In the genomic region with DNA sequence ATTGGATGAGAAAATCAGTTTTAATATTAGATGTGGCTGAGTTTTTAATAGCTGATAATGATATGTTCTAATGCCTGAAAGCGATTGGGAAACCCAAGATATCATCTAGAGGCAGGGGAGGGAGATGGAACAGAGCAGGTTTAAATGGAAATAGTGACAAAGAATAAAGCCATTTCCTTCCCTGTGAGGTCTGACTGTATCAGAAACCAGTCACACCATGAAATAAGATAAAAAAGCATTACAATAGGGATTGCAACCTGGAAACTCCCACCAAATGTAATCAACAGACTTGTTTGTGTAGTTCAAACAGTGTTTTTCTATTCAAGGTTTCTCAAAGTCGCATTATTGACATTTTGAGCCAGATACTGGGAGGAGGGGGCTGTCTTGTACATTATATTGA, we compare ENCODE assay signal across 18 cellular contexts.
A peak's percentile ranks its signal among the peaks of the same experiment; 100 is the strongest.
DNase-seq lines count a peak whose midpoint lies in the region; ATAC-seq and TF ChIP-seq lines count a peak whose summit lies in the region.
"Had no signal": no experiment of that assay in that cellular context is flagged by ENCODE, and none has a peak within 500 bp of the region (broad histone marks: within the 10 kb centered on the region; RNA-seq: fewer than 3 reads in every experiment).

No MANE protein-coding gene starts in this region.

- H3K9me3 Mint-ChIP-seq in activated CD4-positive, alpha-beta T cell treated with anti-CD3 and anti-CD28 coated beads for 36 hours (ENCODE audit: low read depth): peaks cover 6% of the 10 kb centered on the region
- H3K9me3 Mint-ChIP-seq in stimulated activated naive CD8-positive, alpha-beta T cell treated with anti-CD3 and anti-CD28 coated beads, Interleukin-15, amount 100 ng/mL, for 72 hours: peaks cover 6 to 7% of the 10 kb centered on the region in 2 donors
- H3K9me3 Mint-ChIP-seq: CD8-positive, alpha-beta T cell had no signal

- peaks cover 6% of the 10 kb centered on the region for H3K4me1 Mint-ChIP-seq in activated CD4-positive, alpha-beta T cell treated with anti-CD3 and anti-CD28 coated beads for 36 hours
- peaks cover 7% of the 10 kb centered on the region for H3K4me1 Mint-ChIP-seq in stimulated activated naive CD8-positive, alpha-beta T cell treated with anti-CD3 and anti-CD28 coated beads, Interleukin-15, amount 100 ng/mL, for 72 hours
- H3K4me1 Mint-ChIP-seq: B cell; CD4-positive, CD25-positive, alpha-beta regulatory T cell had no signal

- H3K4me3 Mint-ChIP-seq in activated CD4-positive, alpha-beta T cell treated with anti-CD3 and anti-CD28 coated beads for 36 hours: no peak overlapping the region
- no peak overlapping the region for H3K4me3 Mint-ChIP-seq in stimulated activated naive CD8-positive, alpha-beta T cell treated with anti-CD3 and anti-CD28 coated beads, Interleukin-15, amount 100 ng/mL, for 72 hours
- H3K4me3 Mint-ChIP-seq: B cell; CD4-positive, CD25-positive, alpha-beta regulatory T cell; CD8-positive, alpha-beta T cell had no signal

- peaks cover 0 to 23% of the 10 kb centered on the region in 2 experiments for H3K4me1 ChIP-seq in neutrophil (ENCODE audit: control insufficient read depth in 1 of 2, insufficient read depth in 1 of 2, low read depth in 1 of 2, low read length in 1 of 2)
- H3K4me1 ChIP-seq: BLaER1, Caco-2 had no signal

- H3K4me3 ChIP-seq in neutrophil (ENCODE audit: low read depth in 1 of 2, low read length in 1 of 2): no peak overlapping the region
- H3K4me3 ChIP-seq: BLaER1, GM23248 had no signal

- H3K27me3 Mint-ChIP-seq in activated CD4-positive, alpha-beta T cell treated with anti-CD3 and anti-CD28 coated beads for 36 hours: peaks cover 7% of the 10 kb centered on the region
- peaks cover 9% of the 10 kb centered on the region for H3K27me3 Mint-ChIP-seq in stimulated activated naive CD8-positive, alpha-beta T cell treated with anti-CD3 and anti-CD28 coated beads, Interleukin-15, amount 100 ng/mL, for 72 hours

- TF ChIP-seq CTCF in neutrophil (IDR thresholded peaks at IDR 0.05): no peak

- POLR2A ChIA-PET in activated CD4-positive, alpha-beta T cell treated with anti-CD3 and anti-CD28 coated beads for 36 hours (lab: Charles Lee): no interaction called here

- intact Hi-C loops in activated CD4-positive, alpha-beta T cell treated with anti-CD3 and anti-CD28 coated beads for 36 hours (cut with DNase I, micrococcal nuclease): no loop called here

- CTCF ChIA-PET in activated CD4-positive, alpha-beta T cell treated with anti-CD3 and anti-CD28 coated beads for 36 hours (lab: Charles Lee): no interaction called here

- no peaks in the 10 kb centered on the region for H3K36me3 Mint-ChIP-seq in activated CD4-positive, alpha-beta T cell treated with anti-CD3 and anti-CD28 coated beads for 36 hours (ENCODE audit: low read depth)
- H3K36me3 Mint-ChIP-seq: CD4-positive, CD25-positive, alpha-beta regulatory T cell; CD8-positive, alpha-beta T cell had no signal

- H3K27me3 ChIP-seq in neutrophil: no peaks in the 10 kb centered on the region
- H3K27me3 ChIP-seq: BLaER1 had no signal

- no peak for DNase-seq in activated CD4-positive, alpha-beta T cell treated with anti-CD3 and anti-CD28 coated beads for 36 hours
- DNase-seq in activated CD4-positive, alpha-beta T cell treated with anti-CD3 and anti-CD28 coated beads, Interleukin-2, amount 50 U/mL, for 48 hours: no peak
- DNase-seq in stimulated activated naive CD8-positive, alpha-beta T cell treated with anti-CD3 and anti-CD28 coated beads, Interleukin-15, amount 100 ng/mL, for 72 hours: no peak
- no peak for DNase-seq in stimulated activated naive CD8-positive, alpha-beta T cell treated with anti-CD3 and anti-CD28 coated beads, Interleukin-15, Interleukin-2, amounts not matched to agents 100 U/mL and 50 U/mL, for 24 hours
- DNase-seq: Caco-2; CD4-positive, CD25-positive, alpha-beta regulatory T cell; CD8-positive, alpha-beta T cell; DMS153; DND-41; GM23248; H7; HCEC 1CT had no signal

- no peaks in the 10 kb centered on the region for H3K9me3 ChIP-seq in neutrophil
- H3K9me3 ChIP-seq: Caco-2 had no signal

- no peaks in the 10 kb centered on the region for H3K36me3 ChIP-seq in neutrophil
- H3K36me3 ChIP-seq: BLaER1 had no signal

- ATAC-seq in activated CD4-positive, alpha-beta T cell treated with anti-CD3 and anti-CD28 coated beads for 36 hours: peak; percentile 63
- ATAC-seq in stimulated activated naive CD8-positive, alpha-beta T cell treated with anti-CD3 and anti-CD28 coated beads, Interleukin-15, amount 100 ng/mL, for 72 hours: peak; percentile 65
- no peak for ATAC-seq in stimulated activated naive CD8-positive, alpha-beta T cell treated with anti-CD3 and anti-CD28 coated beads, Interleukin-15, Interleukin-2, amounts not matched to agents 100 U/mL and 50 U/mL, for 24 hours
- ATAC-seq in HG03342 (IDR thresholded peaks at IDR 0.05; ENCODE audit: unreplicated experiment): no peak
- ATAC-seq: CD8-positive, alpha-beta T cell had no signal

- H3K27ac ChIP-seq in neutrophil: peak overlapping the region; percentile 60
- H3K27ac ChIP-seq: 22Rv1, BLaER1, C4-2B, GM23248 had no signal

- no peak overlapping the region for H3K27ac Mint-ChIP-seq in activated CD4-positive, alpha-beta T cell treated with anti-CD3 and anti-CD28 coated beads for 36 hours
- no peak overlapping the region for H3K27ac Mint-ChIP-seq in stimulated activated naive CD8-positive, alpha-beta T cell treated with anti-CD3 and anti-CD28 coated beads, Interleukin-15, amount 100 ng/mL, for 72 hours
- H3K27ac Mint-ChIP-seq: B cell; CD4-positive, CD25-positive, alpha-beta regulatory T cell; CD8-positive, alpha-beta T cell had no signal

Comparison
In these comparisons a context has a peak if more than half of its experiments do, and no peak if none do; other contexts are left out.
1. ATAC-seq: peak in activated CD4-positive, alpha-beta T cell treated with anti-CD3 and anti-CD28 coated beads for 36 hours (single experiment) and stimulated activated naive CD8-positive, alpha-beta T cell treated with anti-CD3 and anti-CD28 coated beads, Interleukin-15, amount 100 ng/mL, for 72 hours (single experiment); none in stimulated activated naive CD8-positive, alpha-beta T cell treated with anti-CD3 and anti-CD28 coated beads, Interleukin-15, Interleukin-2, amounts not matched to agents 100 U/mL and 50 U/mL, for 24 hours (single experiment) and HG03342 (single experiment).